20 cellular contexts compared by ENCODE assay signal in genomic region chr2:151767536-151767935, GRCh38. TPM values are rescaled to one million over a fixed set of nuclear protein-coding genes. Genes with fewer than 3 reads are reported as not detected.
A peak's percentile ranks its signal among the peaks of the same experiment; 100 is the strongest.
DNase-seq lines count a peak whose midpoint lies in the region; ATAC-seq and TF ChIP-seq lines count a peak whose summit lies in the region.
"Had no signal": no experiment of that assay in that cellular context is flagged by ENCODE, and none has a peak within 500 bp of the region (broad histone marks: within the 10 kb centered on the region; RNA-seq: fewer than 3 reads in every experiment).

No MANE protein-coding gene starts in this region.

- H2AFZ ChIP-seq in OCI-LY1 (ENCODE audit: low read length) (no peak overlapping the region), smooth muscle cell (ENCODE audit: low read depth) (no peak overlapping the region)

- H3K4me3 ChIP-seq in OCI-LY1 (ENCODE audit: low read depth, low read length, poor library complexity, severe bottlenecking) (no peak overlapping the region), smooth muscle cell (no peak overlapping the region), vagina (no peak overlapping the region)
- H3K4me3 ChIP-seq: esophagus muscularis mucosa, transverse colon had no signal

- intact Hi-C loops in vagina (cut with DNase I): no loop called here

- H3F3A ChIP-seq in OCI-LY1 (ENCODE audit: insufficient read depth, low read length) (no peaks in the 10 kb centered on the region; the same call in 1 of the 2 replicates), smooth muscle cell (ENCODE audit: low read depth) (peaks cover 8% of the 10 kb centered on the region)

- no peak overlapping the region; the same call in 1 of the 2 replicates for H3K4me2 ChIP-seq in OCI-LY1 (ENCODE audit: low read length)
- peak overlapping the region; percentile 58 for H3K4me2 ChIP-seq in smooth muscle cell

- H3K27ac ChIP-seq in OCI-LY1 (ENCODE audit: low read depth, low read length, poor library complexity, severe bottlenecking) (peak overlapping the region; percentile 81), smooth muscle cell (ENCODE audit: low read depth) (peak overlapping the region; percentile 78), vagina (no peak overlapping the region)
- H3K27ac ChIP-seq: esophagus muscularis mucosa, transverse colon had no signal

- no peak for ATAC-seq in HG03159 (IDR thresholded peaks at IDR 0.05; ENCODE audit: unreplicated experiment)
- no peak for ATAC-seq in GM21717 (IDR thresholded peaks at IDR 0.05; ENCODE audit: unreplicated experiment)
- ATAC-seq: stimulated activated naive CD8-positive, alpha-beta T cell treated with anti-CD3 and anti-CD28 coated beads, Interleukin-15, Interleukin-2, amounts not matched to agents 100 U/mL and 50 U/mL, for 24 hours had no signal

- H3K79me2 ChIP-seq in OCI-LY1 (ENCODE audit: insufficient read depth, low read length): no peaks in the 10 kb centered on the region
- no peaks in the 10 kb centered on the region for H3K79me2 ChIP-seq in smooth muscle cell (ENCODE audit: low read depth)

- H3K9me2 ChIP-seq in OCI-LY1 (ENCODE audit: low read depth, low read length): no peaks in the 10 kb centered on the region

- TF ChIP-seq CTCF in OCI-LY1 (IDR thresholded peaks at IDR 0.05; ENCODE audit: low read length) (no peak), smooth muscle cell (IDR thresholded peaks at IDR 0.05; ENCODE audit: borderline replicate concordance, insufficient read depth, poor library complexity, severe bottlenecking) (no peak), vagina (IDR thresholded peaks at IDR 0.05) (no peak)

- 18% methylated on average over 2 of the region's 2 CpGs for WGBS in smooth muscle cell (ENCODE audit: low lambda C conversion rate)

- H3K27me3 ChIP-seq in OCI-LY1 (ENCODE audit: insufficient read depth, low read length): no peaks in the 10 kb centered on the region
- H3K27me3 ChIP-seq in smooth muscle cell (ENCODE audit: low read depth): no peaks in the 10 kb centered on the region
- H3K27me3 ChIP-seq in vagina: no peaks in the 10 kb centered on the region
- H3K27me3 ChIP-seq: esophagus muscularis mucosa, transverse colon had no signal

- peak; percentile 26 for DNase-seq in EH (ENCODE audit: low read depth)
- DNase-seq in erythroblast (lab: John Stamatoyannopoulos, UW): peak; percentile 26 to 67
- no peak for DNase-seq in smooth muscle cell (lab: John Stamatoyannopoulos, UW; ENCODE audit: unreplicated experiment)
- DNase-seq in vagina (ENCODE audit: extremely low spot score in 2 of 2): no peak
- DNase-seq in NCI-H1436 (lab: John Stamatoyannopoulos, UW): no peak
- DNase-seq: activated gamma-delta T cell treated with Interleukin-2 at 50 U/mL for 16 hours; amygdala; caudate nucleus; GDM1; glutamatergic neuron; HCEC 1CT; NCI-H187 treated with DMSO at 0.1 percent for 48 hours; NCI-H446 treated with DMSO at 0.1 percent for 48 hours; stimulated activated naive CD8-positive, alpha-beta T cell treated with anti-CD3 and anti-CD28 coated beads, Interleukin-15, Interleukin-2, amounts not matched to agents 100 U/mL and 50 U/mL, for 24 hours; SW 1271; transverse colon had no signal

- H3K36me3 ChIP-seq in OCI-LY1 (ENCODE audit: insufficient read depth, low read length) (no peaks in the 10 kb centered on the region), smooth muscle cell (ENCODE audit: low read depth) (no peaks in the 10 kb centered on the region), vagina (no peaks in the 10 kb centered on the region)
- H3K36me3 ChIP-seq: transverse colon had no signal

- H3K4me1 ChIP-seq in OCI-LY1 (ENCODE audit: insufficient read depth, low read length, severe bottlenecking) (peaks cover 50% of the 10 kb centered on the region), smooth muscle cell (ENCODE audit: low read depth) (peaks cover 24% of the 10 kb centered on the region), vagina (peaks cover 3% of the 10 kb centered on the region)

- TF ChIP-seq POLR2A in erythroblast (IDR thresholded peaks at IDR 0.05; ENCODE audit: low read length): no peak
- no peak for TF ChIP-seq POLR2A in vagina (IDR thresholded peaks at IDR 0.05)

- H4K20me1 ChIP-seq in OCI-LY1 (ENCODE audit: insufficient read depth, low read length) (no peaks in the 10 kb centered on the region), smooth muscle cell (ENCODE audit: low read depth) (no peaks in the 10 kb centered on the region)

- no peaks in the 10 kb centered on the region for H3K9me3 ChIP-seq in OCI-LY1 (ENCODE audit: low read length)
- no peaks in the 10 kb centered on the region for H3K9me3 ChIP-seq in smooth muscle cell (replicated peaks; ENCODE audit: low read depth)
- H3K9me3 ChIP-seq in vagina: no peaks in the 10 kb centered on the region
- H3K9me3 ChIP-seq: esophagus muscularis mucosa, transverse colon had no signal

- H3K9ac ChIP-seq in OCI-LY1 (ENCODE audit: low read length): peak overlapping the region; percentile 39; the same call in 1 of the 2 replicates
- peak overlapping the region; percentile 1 for H3K9ac ChIP-seq in smooth muscle cell (ENCODE audit: low read depth)

RNA-seq across cellular contexts. Expression of gene NEB, which starts 33.3 kb away (rescaled TPM):
- 1.3 and 4.3 TPM in 2 replicates for total RNA-seq in smooth muscle cell
- 0.18 and 0.32 TPM in 2 replicates for polyA plus RNA-seq in smooth muscle cell
- total RNA-seq in vagina: 0.98 TPM

Comparison
In these comparisons a context has a peak if more than half of its experiments do, and no peak if none do; other contexts are left out.
1. DNase-seq: peak in EH (single experiment) and erythroblast (2 of 2); none in smooth muscle cell (single experiment), vagina (0 of 2) and NCI-H1436 (single experiment).